In genomic region chr21:37514038-37514665, GRCh38 we compare ENCODE assay signal across 18 cellular contexts.
A peak's percentile ranks its signal among the peaks of the same experiment; 100 is the strongest.
DNase-seq lines count a peak whose midpoint lies in the region; ATAC-seq and TF ChIP-seq lines count a peak whose summit lies in the region.
"Had no signal": no experiment of that assay in that cellular context is flagged by ENCODE, and none has a peak within 500 bp of the region (broad histone marks: within the 10 kb centered on the region; RNA-seq: fewer than 3 reads in every experiment).

No MANE protein-coding gene starts in this region.

- intact Hi-C loops in transverse colon (cut with DNase I; ENCODE audit: low total_unique reads), result no loop called here

- H3K36me3 ChIP-seq in HUES6 (ENCODE audit: control insufficient read depth, insufficient read depth, low read length), result peaks cover 67% of the 10 kb centered on the region
- peaks cover 87% of the 10 kb centered on the region for H3K36me3 ChIP-seq in endodermal cell (ENCODE audit: control insufficient read depth, insufficient read depth, low read length)
- H3K36me3 ChIP-seq in transverse colon, result peaks cover 0 to 40% (median 15%) of the 10 kb centered on the region in 4 donors
- peaks cover 67% of the 10 kb centered on the region for H3K36me3 ChIP-seq in SJCRH30

- H3K4me3 ChIP-seq in HUES6 (ENCODE audit: low read depth, low read length), result no peak overlapping the region
- H3K4me3 ChIP-seq in endodermal cell (ENCODE audit: low read length), result no peak overlapping the region
- no peak overlapping the region for H3K4me3 ChIP-seq in transverse colon
- no peak overlapping the region for H3K4me3 ChIP-seq in SJCRH30

- WGBS in endodermal cell (ENCODE audit: insufficient coverage in 1 of 2, insufficient read length in 1 of 2), 2 experiments, result 92 to 97% methylated on average over 5 to 8 of the region's 8 CpGs
- WGBS in transverse colon (ENCODE audit: low coverage in 1 of 2), 2 donors, result 78 to 81% methylated on average over 5 to 8 of the region's 8 CpGs

- no peak for DNase-seq in activated T-cell treated with anti-CD3 and anti-CD28 coated beads, Interleukin-2, amount 50 U/mL, for 24 hours
- DNase-seq in activated T-cell treated with anti-CD3 and anti-CD28 coated beads, Interleukin-2, amount 50 U/mL, for 4 hours, result no peak
- no peak for DNase-seq in endodermal cell
- DNase-seq in progenitor cell of endocrine pancreas (ENCODE audit: low spot score, unreplicated experiment), result no peak
- no peak for DNase-seq in transverse colon
- DNase-seq in AG08395 (ENCODE audit: low spot score), result no peak
- no peak for DNase-seq in SJCRH30
- DNase-seq: ACHN; activated T-cell treated with anti-CD3 and anti-CD28 coated beads, Interleukin-2, amount 50 U/mL, for 1 hour; CD4-positive, alpha-beta T cell; H7; kidney; mesenchymal stem cell; NCI-H1694; trophoblast cell had no signal

- H3K4me1 Mint-ChIP-seq in activated T-cell treated with anti-CD3 and anti-CD28 coated beads, Interleukin-2, amount 50 U/mL, for 24 hours (ENCODE audit: low read depth), result peaks cover 9% of the 10 kb centered on the region
- H3K4me1 Mint-ChIP-seq in activated T-cell treated with anti-CD3 and anti-CD28 coated beads, Interleukin-2, amount 50 U/mL, for 4 hours (ENCODE audit: low read depth), result peaks cover 2% of the 10 kb centered on the region
- H3K4me1 Mint-ChIP-seq in endodermal cell (peaks cover 27% of the 10 kb centered on the region), progenitor cell of endocrine pancreas (ENCODE audit: low read depth) (peaks cover 7% of the 10 kb centered on the region)

- peaks cover 59% of the 10 kb centered on the region for H3K36me3 Mint-ChIP-seq in activated T-cell treated with anti-CD3 and anti-CD28 coated beads, Interleukin-2, amount 50 U/mL, for 24 hours (ENCODE audit: low read depth)
- H3K36me3 Mint-ChIP-seq in activated T-cell treated with anti-CD3 and anti-CD28 coated beads, Interleukin-2, amount 50 U/mL, for 4 hours (ENCODE audit: insufficient read depth), result peaks cover 39% of the 10 kb centered on the region
- H3K36me3 Mint-ChIP-seq in endodermal cell (ENCODE audit: low read depth) (peaks cover 73% of the 10 kb centered on the region), progenitor cell of endocrine pancreas (ENCODE audit: insufficient read depth) (peaks cover 50% of the 10 kb centered on the region)

- no peak overlapping the region for H3K9ac ChIP-seq in HUES6 (ENCODE audit: low read length)
- H3K9ac ChIP-seq in endodermal cell (ENCODE audit: extremely low read depth, low read length, poor library complexity, severe bottlenecking), result no peak overlapping the region

- no peak for TF ChIP-seq EP300 in transverse colon (IDR thresholded peaks at IDR 0.05; ENCODE audit: low read depth)

- H3K27ac ChIP-seq in HUES6 (ENCODE audit: low read depth, low read length), result peak overlapping the region; percentile 56; the same call in 1 of the 2 replicates
- H3K27ac ChIP-seq in endodermal cell (ENCODE audit: low read depth, low read length), result no peak overlapping the region
- no peak overlapping the region for H3K27ac ChIP-seq in transverse colon
- H3K27ac ChIP-seq in SJCRH30, result no peak overlapping the region

- H3K4me3 Mint-ChIP-seq in activated T-cell treated with anti-CD3 and anti-CD28 coated beads, Interleukin-2, amount 50 U/mL, for 24 hours, result no peak overlapping the region
- no peak overlapping the region for H3K4me3 Mint-ChIP-seq in activated T-cell treated with anti-CD3 and anti-CD28 coated beads, Interleukin-2, amount 50 U/mL, for 4 hours
- no peak overlapping the region for H3K4me3 Mint-ChIP-seq in endodermal cell
- no peak overlapping the region for H3K4me3 Mint-ChIP-seq in progenitor cell of endocrine pancreas (ENCODE audit: low read depth)
- H3K4me3 Mint-ChIP-seq: CD4-positive, alpha-beta T cell; nephron had no signal

- H3K9me3 ChIP-seq in HUES6 (ENCODE audit: control insufficient read depth, insufficient read depth, low read depth, low read length) (no peaks in the 10 kb centered on the region), endodermal cell (ENCODE audit: control insufficient read depth, low read length) (no peaks in the 10 kb centered on the region), transverse colon (no peaks in the 10 kb centered on the region), SJCRH30 (replicated peaks) (no peaks in the 10 kb centered on the region)

- H3K9me3 Mint-ChIP-seq in activated T-cell treated with anti-CD3 and anti-CD28 coated beads, Interleukin-2, amount 50 U/mL, for 24 hours, result no peaks in the 10 kb centered on the region
- no peaks in the 10 kb centered on the region for H3K9me3 Mint-ChIP-seq in activated T-cell treated with anti-CD3 and anti-CD28 coated beads, Interleukin-2, amount 50 U/mL, for 4 hours
- H3K9me3 Mint-ChIP-seq in endodermal cell (no peaks in the 10 kb centered on the region), progenitor cell of endocrine pancreas (ENCODE audit: low read depth) (no peaks in the 10 kb centered on the region)
- H3K9me3 Mint-ChIP-seq: CD4-positive, alpha-beta T cell; IgD-negative memory B cell; nephron had no signal

- H3K27ac Mint-ChIP-seq in activated T-cell treated with anti-CD3 and anti-CD28 coated beads, Interleukin-2, amount 50 U/mL, for 24 hours, result peak overlapping the region; percentile 87
- H3K27ac Mint-ChIP-seq in endodermal cell (peak overlapping the region; percentile 60), progenitor cell of endocrine pancreas (peak overlapping the region; percentile 89)
- H3K27ac Mint-ChIP-seq: CD4-positive, alpha-beta T cell; nephron had no signal

- H3K4me1 ChIP-seq in HUES6 (ENCODE audit: control insufficient read depth, insufficient read depth, low read length), result peaks cover 24% of the 10 kb centered on the region
- H3K4me1 ChIP-seq in endodermal cell (ENCODE audit: control insufficient read depth, insufficient read depth, low read length), result peaks cover 6% of the 10 kb centered on the region
- no peaks in the 10 kb centered on the region for H3K4me1 ChIP-seq in transverse colon
- H3K4me1 ChIP-seq in SJCRH30, result no peaks in the 10 kb centered on the region

- in situ Hi-C loops in transverse colon (cut with MboI; ENCODE audit: low pct_ligation_motif_present in 1 of 4, low pct_unique_long_range_greater_than_20kb in 1 of 4, low sequenced_read_pairs in 3 of 4), result no loop called here

- ATAC-seq in activated T-cell treated with anti-CD3 and anti-CD28 coated beads, Interleukin-2, amount 50 U/mL, for 4 hours, result no peak

- H3K27me3 Mint-ChIP-seq in activated T-cell treated with anti-CD3 and anti-CD28 coated beads, Interleukin-2, amount 50 U/mL, for 24 hours, result no peaks in the 10 kb centered on the region
- H3K27me3 Mint-ChIP-seq in activated T-cell treated with anti-CD3 and anti-CD28 coated beads, Interleukin-2, amount 50 U/mL, for 4 hours (ENCODE audit: low read depth), result no peaks in the 10 kb centered on the region
- no peaks in the 10 kb centered on the region for H3K27me3 Mint-ChIP-seq in endodermal cell (ENCODE audit: insufficient read depth)
- no peaks in the 10 kb centered on the region for H3K27me3 Mint-ChIP-seq in progenitor cell of endocrine pancreas
- H3K27me3 Mint-ChIP-seq: CD4-positive, alpha-beta T cell; IgD-negative memory B cell had no signal

- TF ChIP-seq POLR2A in transverse colon (IDR thresholded peaks at IDR 0.05), result no peak

- H3K27me3 ChIP-seq in HUES6 (ENCODE audit: control insufficient read depth, insufficient read depth, low read length) (no peaks in the 10 kb centered on the region), endodermal cell (ENCODE audit: control insufficient read depth, insufficient read depth, low read length, poor library complexity, severe bottlenecking) (no peaks in the 10 kb centered on the region), transverse colon (no peaks in the 10 kb centered on the region), SJCRH30 (no peaks in the 10 kb centered on the region)

- TF ChIP-seq CTCF in endodermal cell (conservative IDR thresholded peaks at IDR 0.05) (no peak), progenitor cell of endocrine pancreas (IDR thresholded peaks at IDR 0.05; ENCODE audit: unreplicated experiment) (no peak), transverse colon (IDR thresholded peaks at IDR 0.05) (no peak)
